19 cellular contexts compared by ENCODE assay signal in genomic region chr7:26320878-26321277, GRCh38. TPM values are rescaled to one million over a fixed set of nuclear protein-coding genes. Genes with fewer than 3 reads are reported as not detected.
A peak's percentile ranks its signal among the peaks of the same experiment; 100 is the strongest.
DNase-seq lines count a peak whose midpoint lies in the region; ATAC-seq, FAIRE-seq and TF ChIP-seq lines count a peak whose summit lies in the region.
"Had no signal": no experiment of that assay in that cellular context is flagged by ENCODE, and none has a peak within 500 bp of the region (broad histone marks: within the 10 kb centered on the region; RNA-seq: fewer than 3 reads in every experiment).

No MANE protein-coding gene starts in this region.

- H3K27ac ChIP-seq in kidney (ENCODE audit: low read depth in 2 of 2, low read length in 2 of 2), result peak overlapping the region; percentile 3 to 73
- H3K27ac ChIP-seq: C4-2B had no signal

- no peaks in the 10 kb centered on the region for H3K9me3 Mint-ChIP-seq in activated B cell treated with CpG ODN at 0.5 μM for 24 hours
- H3K9me3 Mint-ChIP-seq: CD4-positive, alpha-beta T cell; GM23338; HFFc6 had no signal

- no peak for DNase-seq in GM12892 (ENCODE audit: insufficient read length)
- DNase-seq in activated B cell treated with CpG ODN at 0.5 μM for 24 hours, result no peak
- DNase-seq in kidney, result no peak
- DNase-seq in NCI-H1105 (lab: John Stamatoyannopoulos, UW), result no peak
- no peak for DNase-seq in activated CD4-positive, alpha-beta T cell treated with anti-CD3 and anti-CD28 coated beads for 48 hours
- DNase-seq: Caco-2; CD4-positive, alpha-beta T cell; DMS153; DMS79; GDM1; H7; HFFc6 had no signal

- H3K4me1 Mint-ChIP-seq in activated B cell treated with CpG ODN at 0.5 μM for 24 hours, result peaks cover 50% of the 10 kb centered on the region
- H3K4me1 Mint-ChIP-seq: GM23338 had no signal

- FAIRE-seq in GM12892 (lab: Jason Lieb, UNC) (peak; percentile 54), kidney (lab: Jason Lieb, UNC) (no peak)
- FAIRE-seq: A204.1, HTR-8/SVneo had no signal

- CTCF ChIA-PET in activated B cell treated with CpG ODN at 0.5 μM for 24 hours (lab: Charles Lee), result interaction anchor here (0.7 kb wide), 1 partner anchor 360 kb away, joined by 3 read pairs; no protein-coding TSS in a partner anchor

- peaks cover 34% of the 10 kb centered on the region for H3K36me3 Mint-ChIP-seq in activated B cell treated with CpG ODN at 0.5 μM for 24 hours (ENCODE audit: low read depth)

- POLR2A ChIA-PET in activated B cell treated with CpG ODN at 0.5 μM for 24 hours (lab: Charles Lee), result interaction anchor here (0.5 kb wide), 1 partner anchor 126 kb away, joined by 4 read pairs; no protein-coding TSS in a partner anchor

- no peak overlapping the region for H3K4me3 ChIP-seq in kidney (ENCODE audit: low read length in 2 of 2)
- H3K4me3 ChIP-seq: GM23338 had no signal

- TF ChIP-seq CTCF in activated B cell treated with CpG ODN at 0.5 μM for 24 hours (IDR thresholded peaks at IDR 0.05), result no peak
- TF ChIP-seq CTCF in kidney (IDR thresholded peaks at IDR 0.05; ENCODE audit: borderline replicate concordance, extremely low read depth, insufficient read depth), result no peak

- H3K36me3 ChIP-seq in kidney (ENCODE audit: control insufficient read depth in 1 of 2, insufficient read depth in 2 of 2, low read length in 2 of 2), result no peaks in the 10 kb centered on the region

- H3K9ac ChIP-seq in kidney (ENCODE audit: low read length in 2 of 2), result no peak overlapping the region

- H3K4me3 Mint-ChIP-seq in activated B cell treated with CpG ODN at 0.5 μM for 24 hours, result no peak overlapping the region
- H3K4me3 Mint-ChIP-seq: CD4-positive, alpha-beta T cell; GM23338; HFFc6 had no signal

- intact Hi-C loops in activated B cell treated with CpG ODN at 0.5 μM for 24 hours (cut with micrococcal nuclease) (no loop called here), kidney (cut with DNase I) (no loop called here)

- H3K27ac Mint-ChIP-seq in activated B cell treated with CpG ODN at 0.5 μM for 24 hours, result peak overlapping the region; percentile 50
- H3K27ac Mint-ChIP-seq: CD4-positive, alpha-beta T cell; GM23338; HFFc6 had no signal

- H3K27me3 Mint-ChIP-seq in activated B cell treated with CpG ODN at 0.5 μM for 24 hours, result no peaks in the 10 kb centered on the region
- H3K27me3 Mint-ChIP-seq: CD4-positive, alpha-beta T cell had no signal

- TF ChIP-seq POLR2A in GM12892 (IDR thresholded peaks at IDR 0.05; ENCODE audit: low read depth, low read length), result no peak

- H3K4me1 ChIP-seq in kidney (ENCODE audit: control insufficient read depth in 1 of 2, insufficient read depth in 1 of 2, low read depth in 1 of 2, low read length in 2 of 2), result peaks cover 2 to 8% of the 10 kb centered on the region in 2 donors
- H3K4me1 ChIP-seq: Caco-2 had no signal

- ATAC-seq in activated B cell treated with CpG ODN at 0.5 μM for 24 hours (ENCODE audit: low read depth) (no peak), HG03159 (IDR thresholded peaks at IDR 0.05; ENCODE audit: unreplicated experiment) (no peak)
- ATAC-seq: GM23338, HCT116 had no signal

- H3K9me3 ChIP-seq in kidney (ENCODE audit: control insufficient read depth in 1 of 2, low read length in 2 of 2), result no peaks in the 10 kb centered on the region
- H3K9me3 ChIP-seq: Caco-2 had no signal

RNA-seq across cellular contexts. Expression of gene SNX10, which starts 29.2 kb away (rescaled TPM):
- polyA plus RNA-seq in GM12892 (2012; ENCODE audit: missing spikeins), result 34.0 TPM
- 28.9 and 32.3 TPM in 2 replicates for total RNA-seq in activated B cell treated with CpG ODN at 0.5 μM for 24 hours
- total RNA-seq in kidney, result 72.0 TPM
- 30.1 TPM for polyA plus RNA-seq in kidney (ENCODE audit: insufficient read depth, low read depth, low replicate concordance)
- total RNA-seq: HFFc6 had no signal
- polyA plus RNA-seq: BJ had no signal
